9 cellular contexts compared by ENCODE assay signal in genomic region chr5:124662261-124662781, GRCh38.
DNase-seq lines count a peak whose midpoint lies in the region; ATAC-seq and TF ChIP-seq lines count a peak whose summit lies in the region.
"Had no signal": no experiment of that assay in that cellular context is flagged by ENCODE, and none has a peak within 500 bp of the region (broad histone marks: within the 10 kb centered on the region; RNA-seq: fewer than 3 reads in every experiment).

No MANE protein-coding gene starts in this region.

- in situ Hi-C loops in G401 (cut with HindIII; ENCODE audit: low sequenced_read_pairs): no loop called here

- H3K9me2 ChIP-seq in neural cell (ENCODE audit: insufficient read depth, low read length): no peaks in the 10 kb centered on the region

- H3K27me3 ChIP-seq in ectodermal cell (ENCODE audit: control insufficient read depth, insufficient read depth, low read length, poor library complexity, severe bottlenecking) (no peaks in the 10 kb centered on the region), neural cell (ENCODE audit: insufficient read depth, low read depth, low read length) (no peaks in the 10 kb centered on the region), MG63 (no peaks in the 10 kb centered on the region)

- TF ChIP-seq CTCF in neural cell (IDR thresholded peaks at IDR 0.05; ENCODE audit: poor library complexity, severe bottlenecking): no peak
- TF ChIP-seq CTCF in omental fat pad (IDR thresholded peaks at IDR 0.05): no peak

- no peaks in the 10 kb centered on the region for H3K36me3 Mint-ChIP-seq in stimulated activated naive B cell treated with anti-CD40 and anti-IgM and Interleukin-4, amounts not matched to agents 10 μg/mL and 1 μg/mL and 100 μg/mL, for 72 hours
- H3K36me3 Mint-ChIP-seq: natural killer cell treated with Interleukin-12 subunit alpha and Interleukin-12 subunit beta and Interleukin-15 and Interleukin-18, amount 100 ng/mL, for 72 hours had no signal

- peaks cover 18 to 48% of the 10 kb centered on the region in 2 donors for H3K4me1 Mint-ChIP-seq in stimulated activated naive B cell treated with anti-CD40 and anti-IgM and Interleukin-4, amounts not matched to agents 10 μg/mL and 1 μg/mL and 100 μg/mL, for 72 hours

- peaks cover 5% of the 10 kb centered on the region for H3K36me3 ChIP-seq in ectodermal cell (ENCODE audit: control insufficient read depth, insufficient read depth, low read length)
- no peaks in the 10 kb centered on the region for H3K36me3 ChIP-seq in neural cell (ENCODE audit: insufficient read depth, low read length)
- no peaks in the 10 kb centered on the region; the same call in 1 of the 2 replicates for H3K36me3 ChIP-seq in MG63

- H3K4me3 ChIP-seq in ectodermal cell (ENCODE audit: insufficient read depth, low read depth, low read length): no peak overlapping the region
- peak overlapping the region; percentile 44 for H3K4me3 ChIP-seq in neural cell (ENCODE audit: low read length)
- H3K4me3 ChIP-seq in MG63: no peak overlapping the region

- 10 to 13% methylated on average over 7 of the region's 7 CpGs for WGBS in ectodermal cell, 2 experiments

- DNase-seq in G401 (ENCODE audit: low spot score) (peak; percentile 54), NCI-H510A treated with DMSO at 0.1 percent for 48 hours (lab: John Stamatoyannopoulos, UW) (peak; percentile 45), NAMALWA (ENCODE audit: low spot score) (no peak), omental fat pad (ENCODE audit: low spot score) (no peak), MG63 (no peak)
- DNase-seq in stimulated activated naive B cell treated with anti-CD40 and anti-IgM and Interleukin-4, amounts not matched to agents 10 μg/mL and 1 μg/mL and 100 μg/mL, for 72 hours: no peak

- peak; percentile 42 for TF ChIP-seq RAD21 in neural cell (conservative IDR thresholded peaks at IDR 0.05)

- no peaks in the 10 kb centered on the region for H3K9me3 Mint-ChIP-seq in stimulated activated naive B cell treated with anti-CD40 and anti-IgM and Interleukin-4, amounts not matched to agents 10 μg/mL and 1 μg/mL and 100 μg/mL, for 72 hours
- H3K9me3 Mint-ChIP-seq: natural killer cell treated with Interleukin-12 subunit alpha and Interleukin-12 subunit beta and Interleukin-15 and Interleukin-18, amount 100 ng/mL, for 72 hours had no signal

- no peaks in the 10 kb centered on the region for H3K9me3 ChIP-seq in ectodermal cell (ENCODE audit: control insufficient read depth, low read length)
- no peaks in the 10 kb centered on the region for H3K9me3 ChIP-seq in neural cell (ENCODE audit: low read length)
- no peaks in the 10 kb centered on the region for H3K9me3 ChIP-seq in MG63

- H3K27ac ChIP-seq in ectodermal cell (ENCODE audit: insufficient read depth, low read depth, low read length, poor library complexity, severe bottlenecking): peak overlapping the region; percentile 87
- peak overlapping the region; percentile 68 for H3K27ac ChIP-seq in neural cell (ENCODE audit: low read length)

- no peak for ATAC-seq in stimulated activated naive B cell treated with anti-CD40 and anti-IgM and Interleukin-4, amounts not matched to agents 10 μg/mL and 1 μg/mL and 100 μg/mL, for 72 hours (replicated peaks)
- no peak for ATAC-seq in omental fat pad (ENCODE audit: low FRiP score)
- ATAC-seq: natural killer cell treated with Interleukin-12 subunit alpha and Interleukin-12 subunit beta and Interleukin-15 and Interleukin-18, amount 100 ng/mL, for 72 hours had no signal

- H3K27me3 Mint-ChIP-seq in stimulated activated naive B cell treated with anti-CD40 and anti-IgM and Interleukin-4, amounts not matched to agents 10 μg/mL and 1 μg/mL and 100 μg/mL, for 72 hours: peaks cover 0 to 7% of the 10 kb centered on the region in 2 donors

- H2AFZ ChIP-seq in neural cell (ENCODE audit: low read depth, low read length): no peak overlapping the region

- peak; percentile 52 for TF ChIP-seq EP300 in neural cell (conservative IDR thresholded peaks at IDR 0.05; ENCODE audit: poor library complexity, severe bottlenecking)

- peak overlapping the region; percentile 12 for H3K4me2 ChIP-seq in neural cell (ENCODE audit: low read length)

- H3F3A ChIP-seq in neural cell (ENCODE audit: insufficient read depth, low read length, poor library complexity, severe bottlenecking): no peaks in the 10 kb centered on the region

- H3K79me2 ChIP-seq in neural cell (replicated peaks; ENCODE audit: insufficient read depth, low read length): peaks cover 50% of the 10 kb centered on the region

- H3K27ac Mint-ChIP-seq in stimulated activated naive B cell treated with anti-CD40 and anti-IgM and Interleukin-4, amounts not matched to agents 10 μg/mL and 1 μg/mL and 100 μg/mL, for 72 hours: no peak overlapping the region
- H3K27ac Mint-ChIP-seq: natural killer cell treated with Interleukin-12 subunit alpha and Interleukin-12 subunit beta and Interleukin-15 and Interleukin-18, amount 100 ng/mL, for 72 hours had no signal

- no peaks in the 10 kb centered on the region for H4K20me1 ChIP-seq in neural cell (ENCODE audit: insufficient read depth)

- H3K9ac ChIP-seq in neural cell (ENCODE audit: low read length): peak overlapping the region; percentile 3

- peaks cover 64% of the 10 kb centered on the region for H3K4me1 ChIP-seq in ectodermal cell (ENCODE audit: control insufficient read depth, insufficient read depth, low read length)

- H3K4me3 Mint-ChIP-seq in stimulated activated naive B cell treated with anti-CD40 and anti-IgM and Interleukin-4, amounts not matched to agents 10 μg/mL and 1 μg/mL and 100 μg/mL, for 72 hours: no peak overlapping the region
- H3K4me3 Mint-ChIP-seq: natural killer cell treated with Interleukin-12 subunit alpha and Interleukin-12 subunit beta and Interleukin-15 and Interleukin-18, amount 100 ng/mL, for 72 hours had no signal

TF ChIP-seq in neural cell, 6 proteins besides CTCF, POLR2A, EP300 and RAD21:
- no peak for TF ChIP-seq TAF1 (IDR thresholded peaks at IDR 0.05; ENCODE audit: low read depth)
- peak; percentile 76 for TF ChIP-seq POLR2AphosphoS5 (IDR thresholded peaks at IDR 0.05)
- no peak for TF ChIP-seq EZH2 (IDR thresholded peaks at IDR 0.05; ENCODE audit: borderline replicate concordance, insufficient read depth, low read length, poor library complexity, severe bottlenecking)
- TF ChIP-seq REST (IDR thresholded peaks at IDR 0.05; ENCODE audit: borderline replicate concordance): peak; percentile 33
- TF ChIP-seq MXI1 (conservative IDR thresholded peaks at IDR 0.05; ENCODE audit: poor library complexity, severe bottlenecking): peak; percentile 26
- TF ChIP-seq SMC3 (conservative IDR thresholded peaks at IDR 0.05; ENCODE audit: poor library complexity): peak; percentile 34

Comparison
In these comparisons a context has a peak if more than half of its experiments do, and no peak if none do; other contexts are left out.
1. DNase-seq: peak in G401 (single experiment) and NCI-H510A treated with DMSO at 0.1 percent for 48 hours (single experiment); none in NAMALWA (single experiment), stimulated activated naive B cell treated with anti-CD40 and anti-IgM and Interleukin-4, amounts not matched to agents 10 μg/mL and 1 μg/mL and 100 μg/mL, for 72 hours (single experiment), omental fat pad (single experiment) and MG63 (single experiment).